Comparison of ENCODE assay signal across 8 cellular contexts in genomic region chr3:85821130-85821756, GRCh38.
A peak's percentile ranks its signal among the peaks of the same experiment; 100 is the strongest.
DNase-seq lines count a peak whose midpoint lies in the region; ATAC-seq and TF ChIP-seq lines count a peak whose summit lies in the region.

No MANE protein-coding gene starts in this region.

- DNase-seq in left ventricle myocardium inferior (no peak), Right ventricle myocardium inferior (ENCODE audit: missing footprints) (no peak), RPMI8226 (peak; percentile 32), iPS-NIHi11 (ENCODE audit: low spot score) (peak; percentile 48), tibial artery (no peak), tibial nerve (ENCODE audit: low spot score in 2 of 2) (no peak), foreskin melanocyte (no peak)

- no peaks in the 10 kb centered on the region for H3K36me3 ChIP-seq in left ventricle myocardium inferior
- no peaks in the 10 kb centered on the region for H3K36me3 ChIP-seq in tibial artery
- no peaks in the 10 kb centered on the region for H3K36me3 ChIP-seq in tibial nerve

- no peak for TF ChIP-seq EP300 in tibial nerve (IDR thresholded peaks at IDR 0.05)

- TF ChIP-seq CTCF in left ventricle myocardium inferior (IDR thresholded peaks at IDR 0.05; ENCODE audit: borderline replicate concordance) (peak; percentile 50), tibial artery (IDR thresholded peaks at IDR 0.05) (no peak), tibial nerve (IDR thresholded peaks at IDR 0.05) (peak in 2 of 5 experiments; percentile 6 to 14)

- H3K27ac ChIP-seq in left ventricle myocardium inferior (replicated peaks) (no peak overlapping the region), tibial artery (no peak overlapping the region), tibial nerve (no peak overlapping the region)

- no peaks in the 10 kb centered on the region for H3K9me3 ChIP-seq in left ventricle myocardium inferior (replicated peaks)
- H3K9me3 ChIP-seq in tibial artery = no peaks in the 10 kb centered on the region
- H3K9me3 ChIP-seq in tibial nerve = no peaks in the 10 kb centered on the region

- H3K27me3 ChIP-seq in left ventricle myocardium inferior (ENCODE audit: low read depth) (no peaks in the 10 kb centered on the region), tibial artery (no peaks in the 10 kb centered on the region), tibial nerve (no peaks in the 10 kb centered on the region)

- TF ChIP-seq POLR2A in tibial nerve (IDR thresholded peaks at IDR 0.05) = no peak

- H3K4me3 ChIP-seq in left ventricle myocardium inferior (no peak overlapping the region), tibial artery (no peak overlapping the region), tibial nerve (no peak overlapping the region)

- WGBS in tibial nerve, 2 donors = 71 to 72% methylated on average over 1 of the region's 1 CpG

- intact Hi-C loops in left ventricle myocardium inferior (cut with micrococcal nuclease) (no loop called here), Right ventricle myocardium inferior (cut with DNase I) (no loop called here), tibial artery (cut with DNase I; ENCODE audit: low total_unique reads) (no loop called here)

- ATAC-seq in Right ventricle myocardium inferior = no peak
- ATAC-seq in HG03460 (IDR thresholded peaks at IDR 0.05; ENCODE audit: unreplicated experiment) = peak; percentile 49

- H3K4me1 ChIP-seq in left ventricle myocardium inferior = no peaks in the 10 kb centered on the region
- no peaks in the 10 kb centered on the region for H3K4me1 ChIP-seq in tibial artery
- H3K4me1 ChIP-seq in tibial nerve = no peaks in the 10 kb centered on the region

Comparison
In these comparisons a context has a peak if more than half of its experiments do, and no peak if none do; other contexts are left out.
1. DNase-seq: peak in RPMI8226 (single experiment) and iPS-NIHi11 (single experiment); none in left ventricle myocardium inferior (single experiment), Right ventricle myocardium inferior (single experiment), tibial artery (0 of 2), tibial nerve (0 of 2) and foreskin melanocyte (single experiment).